ENCODE assay signal across 8 cellular contexts in the genomic region with DNA sequence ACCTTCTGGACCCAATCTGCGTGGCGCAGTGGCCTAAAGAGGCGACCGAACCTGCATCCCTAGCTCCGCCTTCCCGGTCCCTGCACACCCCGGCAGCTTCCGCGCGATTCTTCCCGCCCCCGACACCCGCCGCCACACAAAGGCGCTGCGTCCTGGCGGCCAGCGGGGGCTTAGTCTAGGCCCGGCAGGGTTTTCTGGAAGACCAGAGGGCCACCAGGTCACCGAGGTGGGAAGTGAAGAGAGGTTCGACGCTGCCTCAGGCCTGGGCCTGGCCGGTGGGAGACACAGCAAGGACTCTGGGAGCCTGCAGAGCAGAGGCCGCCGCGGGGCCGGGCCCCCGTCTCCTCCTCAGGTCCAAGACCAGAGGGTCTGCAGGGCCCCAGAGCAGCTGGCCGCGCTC.
A peak's percentile ranks its signal among the peaks of the same experiment; 100 is the strongest.
DNase-seq lines count a peak whose midpoint lies in the region; ATAC-seq and TF ChIP-seq lines count a peak whose summit lies in the region.

No MANE protein-coding gene starts in this region.

- no peak for TF ChIP-seq POLR2A in upper lobe of left lung (IDR thresholded peaks at IDR 0.05)

- in situ Hi-C loops in GM13977 (cut with MboI; ENCODE audit: low pct_unique_long_range_greater_than_20kb, low sequenced_read_pairs, unreplicated experiment): loop anchor here (10.0 to 25.0 kb wide), 2 partner anchors 243 to 445 kb away; partner anchors contain the start of gene POM121L2

- POLR2A ChIA-PET in naive thymus-derived CD8-positive, alpha-beta T cell (lab: Charles Lee): interaction anchor here (0.7 to 6.1 kb wide), 7 partner anchors 53 to 1453 kb away, joined by 3 to 32 read pairs (median 4); a partner anchor contains a TSS

- no peaks in the 10 kb centered on the region for H3K9me3 Mint-ChIP-seq in chondrocyte (ENCODE audit: low read depth)
- peaks cover 0 to 2% (median 0%) of the 10 kb centered on the region in 9 donors for H3K9me3 Mint-ChIP-seq in naive thymus-derived CD8-positive, alpha-beta T cell

- no peaks in the 10 kb centered on the region for H3K36me3 ChIP-seq in upper lobe of left lung

- H3K4me3 Mint-ChIP-seq in chondrocyte (ENCODE audit: unreplicated experiment): peak overlapping the region; percentile 54
- peak overlapping the region; percentile 77 to 95 (median 84) for H3K4me3 Mint-ChIP-seq in naive thymus-derived CD8-positive, alpha-beta T cell

- peaks cover 4% of the 10 kb centered on the region for H3K4me1 Mint-ChIP-seq in chondrocyte (ENCODE audit: low read depth)
- peaks cover 23 to 49% (median 32%) of the 10 kb centered on the region in 4 donors for H3K4me1 Mint-ChIP-seq in naive thymus-derived CD8-positive, alpha-beta T cell

- TF ChIP-seq CTCF in GM13977 (IDR thresholded peaks at IDR 0.05; ENCODE audit: extremely low read depth, insufficient read depth, missing control alignments) (no peak), chondrocyte (IDR thresholded peaks at IDR 0.05) (no peak), upper lobe of left lung (IDR thresholded peaks at IDR 0.05) (no peak)

- H3K4me1 ChIP-seq in upper lobe of left lung: peaks cover 6 to 15% (median 8%) of the 10 kb centered on the region in 4 donors

- H3K4me3 ChIP-seq in upper lobe of left lung: peak overlapping the region in 3 of 4 donors; percentile 20 to 47 (median 46)

- WGBS in upper lobe of left lung, 2 donors: 9 to 11% methylated on average over 12 to 24 of the region's 30 CpGs

- no peak overlapping the region for H3K27ac Mint-ChIP-seq in chondrocyte (ENCODE audit: unreplicated experiment)
- H3K27ac Mint-ChIP-seq in naive thymus-derived CD8-positive, alpha-beta T cell: peak overlapping the region; percentile 67 to 95 (median 88)

- H3K36me3 Mint-ChIP-seq in chondrocyte (ENCODE audit: low read depth): no peaks in the 10 kb centered on the region
- H3K36me3 Mint-ChIP-seq in naive thymus-derived CD8-positive, alpha-beta T cell: peaks cover 0 to 2% (median 0%) of the 10 kb centered on the region in 3 donors

- no peaks in the 10 kb centered on the region for H3K27me3 ChIP-seq in upper lobe of left lung

- DNase-seq in GM13977 (ENCODE audit: low spot score) (peak; percentile 51), T-helper 22 cell (ENCODE audit: low read depth) (peak; percentile 27), chondrocyte (ENCODE audit: low spot score) (no peak), upper lobe of left lung (peak; percentile 30 to 86), AG08396 (ENCODE audit: low spot score) (no peak), left lobe of liver (ENCODE audit: low spot score) (no peak)
- peak; percentile 25 to 76 (median 51) for DNase-seq in naive thymus-derived CD8-positive, alpha-beta T cell

- H3K27me3 Mint-ChIP-seq in chondrocyte (ENCODE audit: low read depth): peaks cover 21% of the 10 kb centered on the region
- H3K27me3 Mint-ChIP-seq in naive thymus-derived CD8-positive, alpha-beta T cell: peaks cover 0 to 4% (median 0%) of the 10 kb centered on the region in 5 donors

- peak; percentile 19 to 46 for ATAC-seq in naive thymus-derived CD8-positive, alpha-beta T cell
- ATAC-seq in upper lobe of left lung (ENCODE audit: low FRiP score in 2 of 2) (no peak), left lobe of liver (no peak), HG03342 (IDR thresholded peaks at IDR 0.05; ENCODE audit: unreplicated experiment) (no peak)

- H3K27ac ChIP-seq in upper lobe of left lung: peak overlapping the region in 1 of 4 donors; percentile 24

- H3K9me3 ChIP-seq in upper lobe of left lung: no peaks in the 10 kb centered on the region

- no peak for TF ChIP-seq EP300 in upper lobe of left lung (IDR thresholded peaks at IDR 0.05)

Comparison
In these comparisons a context has a peak if more than half of its experiments do, and no peak if none do; other contexts are left out.
1. DNase-seq: peak in GM13977 (single experiment), T-helper 22 cell (single experiment), naive thymus-derived CD8-positive, alpha-beta T cell (10 of 10) and upper lobe of left lung (2 of 2); none in chondrocyte (single experiment), AG08396 (single experiment) and left lobe of liver (single experiment).
2. ATAC-seq: peak in naive thymus-derived CD8-positive, alpha-beta T cell (2 of 2); none in upper lobe of left lung (0 of 2), left lobe of liver (single experiment) and HG03342 (single experiment).